Comparison of ENCODE assay signal across 11 cellular contexts in the genomic region with DNA sequence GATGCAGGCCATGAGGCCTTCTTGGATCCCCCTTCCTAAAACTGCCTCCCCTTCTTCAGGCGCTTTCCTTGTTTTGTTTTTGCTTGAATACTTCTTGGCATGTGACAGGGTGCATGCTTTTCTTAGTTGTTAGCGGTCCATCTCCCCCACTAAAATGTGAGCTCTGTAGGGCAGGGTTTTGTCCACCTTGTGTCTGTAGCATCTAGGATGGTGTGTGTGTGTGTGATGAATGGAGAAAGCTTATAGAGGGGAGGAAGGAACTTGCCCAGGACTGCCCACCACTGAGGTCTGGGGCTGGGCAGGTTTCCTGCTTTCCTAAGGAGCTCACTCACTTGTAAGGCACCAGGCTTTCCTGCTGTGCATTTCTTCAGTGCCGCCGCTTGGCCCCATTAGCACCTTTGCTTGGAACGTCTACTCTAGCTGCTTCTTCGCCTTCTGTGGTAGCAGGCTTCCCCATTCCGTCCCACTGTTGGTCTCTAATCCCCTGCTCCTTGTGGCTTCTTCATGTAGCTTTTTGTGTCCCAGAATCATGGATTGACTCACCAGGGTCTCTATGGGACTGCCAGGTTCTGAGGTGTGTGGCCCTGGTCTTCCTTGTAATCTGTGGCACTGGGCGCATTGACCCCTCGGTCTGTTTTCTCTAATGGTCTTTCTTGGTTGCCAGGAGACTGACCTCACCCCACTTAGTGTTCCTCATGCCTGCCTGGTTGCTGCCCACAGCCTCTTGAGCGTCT. TPM values are rescaled to one million over a fixed set of nuclear protein-coding genes. Genes with fewer than 3 reads are reported as not detected.
DNase-seq lines count a peak whose midpoint lies in the region; ATAC-seq lines count a peak whose summit lies in the region.
"Had no signal": no experiment of that assay in that cellular context is flagged by ENCODE, and none has a peak within 500 bp of the region (broad histone marks: within the 10 kb centered on the region; RNA-seq: fewer than 3 reads in every experiment).

No MANE protein-coding gene starts in this region.

- H4K20me1 ChIP-seq in BLaER1 (peaks cover 77% of the 10 kb centered on the region), GM23248 (ENCODE audit: insufficient read depth) (peaks cover 9% of the 10 kb centered on the region; the same call in 1 of the 2 replicates)

- peaks cover 80% of the 10 kb centered on the region for H3K79me2 ChIP-seq in GM23248 (ENCODE audit: insufficient read depth)

- peaks cover 57% of the 10 kb centered on the region for H3K36me3 ChIP-seq in BLaER1
- H3K36me3 ChIP-seq in GM23248 (ENCODE audit: low read depth) = peaks cover 2% of the 10 kb centered on the region; the same call in 1 of the 2 replicates
- H3K36me3 ChIP-seq in adipocyte (ENCODE audit: control insufficient read depth, insufficient read depth, low read length, severe bottlenecking) = peaks cover 29% of the 10 kb centered on the region

- peak overlapping the region in 9 of 10 donors; percentile 36 to 91 (median 71) for H3K27ac Mint-ChIP-seq in naive thymus-derived CD8-positive, alpha-beta T cell

- WGBS in GM23248 (ENCODE audit: low coverage in 1 of 2, low lambda C conversion rate in 2 of 2, missing lambda C conversion rate in 2 of 2), 2 experiments = 82 to 85% methylated on average over 10 of the region's 10 CpGs

- H3K9me3 ChIP-seq in BLaER1 (no peaks in the 10 kb centered on the region), GM23248 (ENCODE audit: low read depth) (no peaks in the 10 kb centered on the region), adipocyte (ENCODE audit: control insufficient read depth, low read length) (no peaks in the 10 kb centered on the region)
- H3K9me3 ChIP-seq: body of pancreas had no signal

- ATAC-seq in naive thymus-derived CD8-positive, alpha-beta T cell = no peak
- ATAC-seq in GM21381 (IDR thresholded peaks at IDR 0.05; ENCODE audit: unreplicated experiment) (no peak), HG03280 (IDR thresholded peaks at IDR 0.05; ENCODE audit: unreplicated experiment) (no peak)
- ATAC-seq: body of pancreas had no signal

- H3K4me3 Mint-ChIP-seq in naive thymus-derived CD8-positive, alpha-beta T cell = peak overlapping the region in 9 of 10 donors; percentile 7 to 87 (median 44)

- peaks cover 34 to 67% (median 64%) of the 10 kb centered on the region in 4 donors for H3K4me1 Mint-ChIP-seq in naive thymus-derived CD8-positive, alpha-beta T cell

- no peak overlapping the region for H2AFZ ChIP-seq in GM23248

- H3K4me3 ChIP-seq in BLaER1 (no peak overlapping the region), GM23248 (no peak overlapping the region), adipocyte (ENCODE audit: low read length) (no peak overlapping the region)
- H3K4me3 ChIP-seq: body of pancreas had no signal

- H3K4me1 ChIP-seq in BLaER1 (peaks cover 55% of the 10 kb centered on the region), GM23248 (ENCODE audit: insufficient read depth) (peaks cover 7% of the 10 kb centered on the region), adipocyte (ENCODE audit: control insufficient read depth, insufficient read depth, low read length) (peaks cover 22% of the 10 kb centered on the region)

- in situ Hi-C loops in GM23248 (cut with MboI) = no loop called here

- DNase-seq in GM23248 (no peak), adipocyte (ENCODE audit: low read depth) (no peak), activated gamma-delta T cell (lab: John Stamatoyannopoulos, UW) (no peak), H4 (ENCODE audit: low spot score) (no peak)
- DNase-seq in naive thymus-derived CD8-positive, alpha-beta T cell = no peak
- DNase-seq: body of pancreas, NCI-H2171, SHP77 had no signal

- peaks cover 17% of the 10 kb centered on the region for H3F3A ChIP-seq in GM23248 (ENCODE audit: insufficient read depth)

- H3K36me3 Mint-ChIP-seq in naive thymus-derived CD8-positive, alpha-beta T cell = peaks cover 0 to 33% (median 7%) of the 10 kb centered on the region in 3 donors

- H3K9me3 Mint-ChIP-seq in naive thymus-derived CD8-positive, alpha-beta T cell = no peaks in the 10 kb centered on the region

- H3K27ac ChIP-seq in BLaER1 (0 out of 2 replicates have a peak overlapping the region, but pooled peaks have one; percentile 27), GM23248 (0 out of 2 replicates have a peak overlapping the region, but pooled peaks have one; percentile 17)
- H3K27ac ChIP-seq: body of pancreas had no signal

- no peaks in the 10 kb centered on the region for H3K27me3 ChIP-seq in BLaER1
- H3K27me3 ChIP-seq in GM23248 (replicated peaks; ENCODE audit: insufficient read depth) = no peaks in the 10 kb centered on the region
- no peaks in the 10 kb centered on the region for H3K27me3 ChIP-seq in adipocyte (replicated peaks; ENCODE audit: control insufficient read depth, insufficient read depth, low read length)
- H3K27me3 ChIP-seq: body of pancreas had no signal

- no peaks in the 10 kb centered on the region for H3K9me2 ChIP-seq in GM23248 (ENCODE audit: insufficient read depth)

- POLR2A ChIA-PET in naive thymus-derived CD8-positive, alpha-beta T cell (lab: Charles Lee) = interaction anchor here (0.7 to 2.2 kb wide), 6 partner anchors 8 to 191 kb away, joined by 3 to 7 read pairs (median 4); partner anchors contain the start of genes RANBP1, TANGO2 and TRMT2A

- H3K9ac ChIP-seq in BLaER1 = peak overlapping the region; percentile 85
- peak overlapping the region; percentile 9; the same call in 1 of the 2 replicates for H3K9ac ChIP-seq in GM23248
- H3K9ac ChIP-seq in adipocyte (ENCODE audit: low read length) = peak overlapping the region; percentile 10

- H3K4me2 ChIP-seq in BLaER1 (peak overlapping the region; percentile 92), GM23248 (ENCODE audit: unreplicated experiment) (no peak overlapping the region)

- H3K27me3 Mint-ChIP-seq in naive thymus-derived CD8-positive, alpha-beta T cell = no peaks in the 10 kb centered on the region

RNA-seq across cellular contexts. Expression of gene DGCR8, which starts 3.3 kb away (rescaled TPM):
- total RNA-seq in GM23248 (2014; rRNA removed; shearing (Covaris generic)) = 24.9 and 28.7 TPM in 2 replicates
- polyA plus RNA-seq in GM23248 (2016; fragmentation: Nextera tagmentation; extraction: Ambion mirVana) = 14.0 and 14.2 TPM in 2 replicates
- 10 to 100 TPM; 51.3 to 53.3 TPM for total RNA-seq in naive thymus-derived CD8-positive, alpha-beta T cell
- polyA plus RNA-seq in naive thymus-derived CD8-positive, alpha-beta T cell = 1 to 10 TPM; 4.0 to 6.0 (median 4.4) TPM
- total RNA-seq in H4 (2014; rRNA removed; shearing (Covaris generic)) = 9.2 and 11.4 TPM in 2 replicates

RNA-seq across cellular contexts. Expression of gene RANBP1, which starts 32.6 kb away (rescaled TPM):
- total RNA-seq in GM23248 (2014; rRNA removed; shearing (Covaris generic)) = 195 and 233 TPM in 2 replicates
- 252 and 253 TPM in 2 replicates for polyA plus RNA-seq in GM23248 (2016; fragmentation: Nextera tagmentation; extraction: Ambion mirVana)
- total RNA-seq in naive thymus-derived CD8-positive, alpha-beta T cell = 10 to 100 TPM; 64.0 to 67.0 TPM
- polyA plus RNA-seq in naive thymus-derived CD8-positive, alpha-beta T cell = 100 to 1,000 TPM in 1 of 3 donors, 10 to 100 TPM in 2; 72.5 to 106 (median 92.7) TPM
- 623 and 731 TPM in 2 replicates for total RNA-seq in H4 (2014; rRNA removed; shearing (Covaris generic))

RNA-seq across cellular contexts. Expression of gene TRMT2A, which starts 33.7 kb away (rescaled TPM):
- total RNA-seq in GM23248 (2014; rRNA removed; shearing (Covaris generic)) = 72.0 and 79.0 TPM in 2 replicates
- 38.1 and 42.2 TPM in 2 replicates for polyA plus RNA-seq in GM23248 (2016; fragmentation: Nextera tagmentation; extraction: Ambion mirVana)
- total RNA-seq in naive thymus-derived CD8-positive, alpha-beta T cell = 100 to 1,000 TPM; 120 to 123 TPM
- polyA plus RNA-seq in naive thymus-derived CD8-positive, alpha-beta T cell = 10 to 100 TPM; 24.8 to 36.8 (median 32.5) TPM
- total RNA-seq in H4 (2014; rRNA removed; shearing (Covaris generic)) = 12.2 and 16.6 TPM in 2 replicates

RNA-seq across cellular contexts. Expression of gene ZDHHC8, which starts 48.3 kb away (rescaled TPM):
- total RNA-seq in GM23248 (2014; rRNA removed; shearing (Covaris generic)) = 18.7 and 22.8 TPM in 2 replicates
- polyA plus RNA-seq in GM23248 (2016; fragmentation: Nextera tagmentation; extraction: Ambion mirVana) = 13.0 and 16.1 TPM in 2 replicates
- 10 to 100 TPM; 93.5 to 99.2 TPM for total RNA-seq in naive thymus-derived CD8-positive, alpha-beta T cell
- polyA plus RNA-seq in naive thymus-derived CD8-positive, alpha-beta T cell = 1 to 10 TPM; 1.4 to 4.6 (median 2.6) TPM
- total RNA-seq in H4 (2014; rRNA removed; shearing (Covaris generic)) = 4.3 and 6.9 TPM in 2 replicates

Comparison
In these comparisons a context has a peak if more than half of its experiments do, and no peak if none do; other contexts are left out.
1. H3K9ac ChIP-seq: peak in every context shown above with its lines; median percentile 85 in BLaER1; 10 in adipocyte; 9 in GM23248.